ENCODE assay signal across 9 cellular contexts in the genomic region with DNA sequence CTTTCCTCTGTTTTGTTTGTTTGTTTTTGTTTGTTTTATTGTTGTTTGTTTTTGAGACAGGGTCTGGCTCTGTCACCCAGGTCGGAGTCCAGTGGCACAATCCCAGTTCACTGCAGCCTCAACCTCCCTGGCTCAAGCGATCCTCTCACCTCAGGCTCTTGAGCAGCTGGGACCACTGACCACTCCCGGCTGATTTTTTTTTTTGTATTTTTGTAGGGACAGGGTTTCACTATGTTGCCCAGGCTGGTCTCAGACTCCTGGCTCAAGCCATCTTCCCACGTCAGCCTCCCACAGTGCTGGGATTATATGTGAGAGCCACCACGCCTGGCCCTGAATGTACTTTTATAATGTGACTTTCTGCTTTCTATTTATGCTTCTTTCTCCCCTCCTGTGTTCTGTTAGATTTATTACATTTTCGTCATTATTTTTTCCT. TPM values are rescaled to one million over a fixed set of nuclear protein-coding genes. Genes with fewer than 3 reads are reported as not detected.
DNase-seq lines count a peak whose midpoint lies in the region; ATAC-seq and TF ChIP-seq lines count a peak whose summit lies in the region.
"Had no signal": no experiment of that assay in that cellular context is flagged by ENCODE, and none has a peak within 500 bp of the region (broad histone marks: within the 10 kb centered on the region; RNA-seq: fewer than 3 reads in every experiment).

No MANE protein-coding gene starts in this region.

- H3K36me3 ChIP-seq in CD8-positive, alpha-beta memory T cell (ENCODE audit: insufficient read depth, low read length), result no peaks in the 10 kb centered on the region
- H3K36me3 ChIP-seq in PC-9 (ENCODE audit: low read depth) (no peaks in the 10 kb centered on the region), trophoblast cell (ENCODE audit: control insufficient read depth in 1 of 2, insufficient read depth in 2 of 2, low read length in 2 of 2) (no peaks in the 10 kb centered on the region), WERI-Rb-1 (no peaks in the 10 kb centered on the region)

- H3K27ac Mint-ChIP-seq in CD8-positive, alpha-beta memory T cell, result peak overlapping the region; percentile 48 to 97 (median 94)

- no peak overlapping the region for H3K4ac ChIP-seq in trophoblast cell (ENCODE audit: low read depth, low read length)

- no peak overlapping the region for H3K14ac ChIP-seq in trophoblast cell (ENCODE audit: low read length)

- H2BK120ac ChIP-seq in trophoblast cell (ENCODE audit: insufficient read depth, low read length, poor library complexity), result no peak overlapping the region

- no peaks in the 10 kb centered on the region for H3K27me3 ChIP-seq in CD8-positive, alpha-beta memory T cell (ENCODE audit: insufficient read depth, low read length, poor library complexity, severe bottlenecking)
- H3K27me3 ChIP-seq in PC-9 (ENCODE audit: insufficient read depth, low read depth), result no peaks in the 10 kb centered on the region
- H3K27me3 ChIP-seq in trophoblast cell (ENCODE audit: insufficient read depth, low read length), result no peaks in the 10 kb centered on the region
- H3K27me3 ChIP-seq in WERI-Rb-1 (ENCODE audit: insufficient read depth, low read depth, severe bottlenecking), result no peaks in the 10 kb centered on the region

- no peak overlapping the region for H3K18ac ChIP-seq in trophoblast cell (ENCODE audit: low read length)

- H4K20me1 ChIP-seq in PC-9 (ENCODE audit: insufficient read depth), result no peaks in the 10 kb centered on the region

- H3K9ac ChIP-seq in trophoblast cell (ENCODE audit: low read length), result no peak overlapping the region

- H2AFZ ChIP-seq in PC-9 (no peak overlapping the region), trophoblast cell (ENCODE audit: insufficient read depth, low read length, poor library complexity) (no peak overlapping the region)

- BruUV-seq in PC-9 (replicated peaks; lab: Mats Ljungman, UMichigan), result no TSS peak

- CTCF ChIA-PET in CD8-positive, alpha-beta memory T cell (lab: Charles Lee), result interaction anchor here (0.9 to 3.4 kb wide), 3 partner anchors 11 to 130 kb away, joined by 3 to 18 read pairs (median 13); no protein-coding TSS in a partner anchor
- CTCF ChIA-PET in PC-9 (lab: Charles Lee), result interaction anchor here (0.7 kb wide), 1 partner anchor 51 kb away, joined by 4 read pairs; no protein-coding TSS in a partner anchor

- H3K4me3 Mint-ChIP-seq in CD8-positive, alpha-beta memory T cell, result peak overlapping the region; percentile 84 to 96 (median 85)

- no peaks in the 10 kb centered on the region for H3K36me3 Mint-ChIP-seq in CD8-positive, alpha-beta memory T cell

- peak overlapping the region; percentile 43 for H3K27ac ChIP-seq in CD8-positive, alpha-beta memory T cell (ENCODE audit: low read depth, low read length)
- H3K27ac ChIP-seq in PC-9 (no peak overlapping the region), trophoblast cell (ENCODE audit: low read depth, low read length) (no peak overlapping the region), WERI-Rb-1 (no peak overlapping the region)

- H2BK5ac ChIP-seq in trophoblast cell (ENCODE audit: low read depth, low read length, poor library complexity), result no peak overlapping the region

- DNase-seq in CD8-positive, alpha-beta memory T cell, result peak in 1 of 5 donors; percentile 39
- no peak for DNase-seq in PC-9
- DNase-seq in epithelial cell of esophagus (ENCODE audit: low read depth), result no peak
- DNase-seq in trophoblast cell, result no peak
- no peak for DNase-seq in WERI-Rb-1
- DNase-seq in effector CD8-positive, alpha-beta T cell (lab: John Stamatoyannopoulos, UW), result no peak
- DNase-seq: NCI-H1417 treated with DMSO at 0.1 percent for 48 hours had no signal

- H3K4me1 Mint-ChIP-seq in CD8-positive, alpha-beta memory T cell, result peaks cover 14 to 20% (median 14%) of the 10 kb centered on the region in 3 donors

- H2BK12ac ChIP-seq in trophoblast cell (ENCODE audit: low read length), result no peak overlapping the region

- no CpG with 5 or more reads among the region's 6 CpGs for WGBS in trophoblast cell (ENCODE audit: extremely low coverage, insufficient coverage, insufficient read length)

- no peak for TF ChIP-seq CTCF in PC-9 (conservative IDR thresholded peaks at IDR 0.05)
- TF ChIP-seq CTCF in epithelial cell of esophagus (IDR thresholded peaks at IDR 0.05; ENCODE audit: insufficient read depth, low read depth, low read length, missing control alignments), result no peak
- no peak for TF ChIP-seq CTCF in WERI-Rb-1 (IDR thresholded peaks at IDR 0.05; ENCODE audit: low read depth, low read length)

- H3K4me2 ChIP-seq in PC-9 (peak overlapping the region; percentile 95), trophoblast cell (ENCODE audit: low read length) (peak overlapping the region; percentile 53)

- H3K4me3 ChIP-seq in CD8-positive, alpha-beta memory T cell (ENCODE audit: low read length), result peak overlapping the region; percentile 50
- H3K4me3 ChIP-seq in PC-9 (peak overlapping the region; percentile 86; the same call in 1 of the 2 replicates), epithelial cell of esophagus (ENCODE audit: low read length) (peak overlapping the region; percentile 37), trophoblast cell (ENCODE audit: low read depth, low read length) (no peak overlapping the region), WERI-Rb-1 (ENCODE audit: low read depth, low read length) (no peak overlapping the region)

- no peak for ATAC-seq in HG02852 (IDR thresholded peaks at IDR 0.05; ENCODE audit: unreplicated experiment)
- ATAC-seq in GM18867 (IDR thresholded peaks at IDR 0.05; ENCODE audit: unreplicated experiment), result no peak

- peak overlapping the region; percentile 72 for H4K8ac ChIP-seq in trophoblast cell (ENCODE audit: low read depth, low read length)

- intact Hi-C loops in PC-9 (cut with micrococcal nuclease; ENCODE audit: unreplicated experiment), result no loop called here

- POLR2A ChIA-PET in CD8-positive, alpha-beta memory T cell (lab: Charles Lee), result interaction anchor here (0.6 to 2.4 kb wide), 4 partner anchors 18 to 503 kb away, joined by 3 to 12 read pairs (median 8); a partner anchor contains a TSS
- POLR2A ChIA-PET in PC-9 (lab: Charles Lee; ENCODE audit: unreplicated experiment), result no interaction called here

- no peaks in the 10 kb centered on the region for H3K9me2 ChIP-seq in PC-9 (ENCODE audit: insufficient read depth)

- peaks cover 19% of the 10 kb centered on the region for H3K79me1 ChIP-seq in trophoblast cell (ENCODE audit: low read length)

- no peak overlapping the region for H2AK5ac ChIP-seq in trophoblast cell (ENCODE audit: low read length)

- no peak overlapping the region for H4K12ac ChIP-seq in trophoblast cell (ENCODE audit: low read depth, low read length)

- H3K9me3 Mint-ChIP-seq in CD8-positive, alpha-beta memory T cell, result no peaks in the 10 kb centered on the region

- H3K23ac ChIP-seq in trophoblast cell (ENCODE audit: low read length), result no peak overlapping the region

- H3K9me3 ChIP-seq in CD8-positive, alpha-beta memory T cell (ENCODE audit: low read length), result no peaks in the 10 kb centered on the region
- H3K9me3 ChIP-seq in PC-9 (ENCODE audit: insufficient read depth, low read depth) (no peaks in the 10 kb centered on the region), trophoblast cell (ENCODE audit: insufficient read depth, low read depth, low read length) (no peaks in the 10 kb centered on the region), WERI-Rb-1 (ENCODE audit: severe bottlenecking) (no peaks in the 10 kb centered on the region)

- H3K79me2 ChIP-seq in PC-9 (ENCODE audit: low read depth), result no peaks in the 10 kb centered on the region
- H3K79me2 ChIP-seq in trophoblast cell (ENCODE audit: control insufficient read depth, insufficient read depth, low read length, poor library complexity), result peaks cover 8% of the 10 kb centered on the region

- H3K4me1 ChIP-seq in CD8-positive, alpha-beta memory T cell (ENCODE audit: insufficient read depth, low read length), result peaks cover 11% of the 10 kb centered on the region
- H3K4me1 ChIP-seq in PC-9 (replicated peaks; ENCODE audit: insufficient read depth) (peaks cover 12% of the 10 kb centered on the region; the same call in 1 of the 2 replicates), trophoblast cell (ENCODE audit: control insufficient read depth in 1 of 2, insufficient read depth in 2 of 2, low read length in 2 of 2) (peaks cover 15 to 24% of the 10 kb centered on the region in 2 experiments)

- H3F3A ChIP-seq in PC-9 (ENCODE audit: insufficient read depth, low read depth), result 0 out of 2 replicates have a peak, but pooled peaks cover 13% of the 10 kb centered on the region

- H4K91ac ChIP-seq in trophoblast cell (ENCODE audit: low read depth, low read length), result peak overlapping the region; percentile 25

- peaks cover under 1 to 5% of the 10 kb centered on the region in 2 donors for H3K27me3 Mint-ChIP-seq in CD8-positive, alpha-beta memory T cell

RNA-seq across cellular contexts. Expression of a gene that starts 5.0 kb away (rescaled TPM):
- total RNA-seq in CD8-positive, alpha-beta memory T cell, result under 1 TPM; 0.46 to 0.78 TPM
- polyA plus RNA-seq in CD8-positive, alpha-beta memory T cell, result not detected
- total RNA-seq in PC-9 (2021), result 2.1 and 3.9 TPM in 2 replicates
- 0.19 and 0.25 TPM in 2 replicates for polyA plus RNA-seq in trophoblast cell (2013)

RNA-seq across cellular contexts. Expression of a gene that starts 9.0 kb away (rescaled TPM):
- total RNA-seq in CD8-positive, alpha-beta memory T cell, result 1 to 10 TPM in 1 of 2 experiments, under 1 TPM in 1; 0.94 to 1.4 TPM
- polyA plus RNA-seq in CD8-positive, alpha-beta memory T cell, result 0.32 TPM
- total RNA-seq in PC-9 (2021), result 7.4 and 8.5 TPM in 2 replicates
- polyA plus RNA-seq in trophoblast cell (2013), result 3.7 and 4.1 TPM in 2 replicates

RNA-seq across cellular contexts. Expression of a gene that starts 19.2 kb away (rescaled TPM):
- total RNA-seq in CD8-positive, alpha-beta memory T cell, result 100 to 1,000 TPM; 436 to 470 TPM
- 114 TPM for polyA plus RNA-seq in CD8-positive, alpha-beta memory T cell
- total RNA-seq in PC-9 (2021), result 257 and 286 TPM in 2 replicates
- polyA plus RNA-seq in trophoblast cell (2013), result 211 and 220 TPM in 2 replicates

Comparison
In these comparisons a context has a peak if more than half of its experiments do, and no peak if none do; other contexts are left out.
1. H3K4me3 ChIP-seq: peak in CD8-positive, alpha-beta memory T cell (single experiment), PC-9 (single experiment) and epithelial cell of esophagus (single experiment); none in trophoblast cell (single experiment) and WERI-Rb-1 (single experiment).